In the genomic region with DNA sequence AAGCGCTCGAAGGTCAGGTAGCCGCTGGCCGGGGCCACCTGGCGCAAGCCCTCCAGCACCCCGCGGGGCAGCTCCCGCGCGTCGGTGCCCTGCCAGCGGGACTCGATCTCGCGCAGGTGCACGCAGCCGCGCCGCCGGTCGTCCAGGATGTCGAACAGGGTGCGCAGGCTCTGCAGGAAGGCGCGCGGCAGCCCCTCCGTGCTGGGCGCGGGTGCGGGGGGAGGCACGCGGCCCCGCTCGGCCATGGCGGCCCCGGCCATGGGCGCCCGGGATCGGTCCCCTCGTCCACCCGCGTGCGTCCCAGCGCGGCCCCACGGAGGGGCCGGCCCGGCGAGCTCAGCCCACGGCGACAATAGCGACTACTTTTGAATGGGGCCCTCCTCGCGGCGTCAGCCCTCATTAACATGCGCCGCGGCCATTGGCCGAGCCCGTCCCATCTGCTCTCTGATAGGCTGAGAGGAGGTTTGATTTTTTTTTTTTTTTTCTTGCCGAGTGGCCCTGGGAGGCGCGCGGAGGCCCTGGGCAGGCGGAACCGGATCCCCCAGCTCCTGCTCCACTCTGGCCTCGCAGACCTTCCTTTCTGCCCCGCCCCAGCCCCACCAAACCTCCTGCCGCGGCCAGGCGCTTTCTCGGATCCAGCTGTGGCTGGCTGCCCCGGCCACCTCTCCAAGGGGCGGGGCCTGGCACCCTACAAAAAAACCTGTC, we compare ENCODE assay signal across 1 cellular context.
TF ChIP-seq lines count a peak whose summit lies in the region.

A gene with protein sequence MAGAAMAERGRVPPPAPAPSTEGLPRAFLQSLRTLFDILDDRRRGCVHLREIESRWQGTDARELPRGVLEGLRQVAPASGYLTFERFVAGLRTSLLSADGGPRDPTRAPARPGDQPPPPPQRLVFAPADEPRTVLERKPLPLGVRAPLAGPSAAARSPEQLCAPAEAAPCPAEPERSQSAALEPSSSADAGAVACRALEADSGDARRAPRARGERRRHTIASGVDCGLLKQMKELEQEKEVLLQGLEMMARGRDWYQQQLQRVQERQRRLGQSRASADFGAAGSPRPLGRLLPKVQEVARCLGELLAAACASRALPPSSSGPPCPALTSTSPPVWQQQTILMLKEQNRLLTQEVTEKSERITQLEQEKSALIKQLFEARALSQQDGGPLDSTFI (minus strand): TSS at position 357 of the 705 bp plus-strand sequence. CDS start 97 bp downstream, at position 260.

TF ChIP-seq in HepG2, 621 proteins besides CTCF, POLR2A, EP300 and RAD21 (continues in another document):
- no peak for TF ChIP-seq ZNF383 (CRISPR knock-in tag; IDR thresholded peaks at IDR 0.05; ENCODE audit: borderline replicate concordance)
- TF ChIP-seq ZNF496 (CRISPR knock-in tag; IDR thresholded peaks at IDR 0.05; ENCODE audit: insufficient replicate concordance) = no peak
- no peak; the same call in 1 of the 2 replicates for TF ChIP-seq ZNF891 (CRISPR knock-in tag; IDR thresholded peaks at IDR 0.05)
- no peak for TF ChIP-seq TOE1 (CRISPR knock-in tag; IDR thresholded peaks at IDR 0.05)
- no peak for TF ChIP-seq CHD2 (IDR thresholded peaks at IDR 0.05; ENCODE audit: low read depth, low read length)
- TF ChIP-seq, protein P1, sequence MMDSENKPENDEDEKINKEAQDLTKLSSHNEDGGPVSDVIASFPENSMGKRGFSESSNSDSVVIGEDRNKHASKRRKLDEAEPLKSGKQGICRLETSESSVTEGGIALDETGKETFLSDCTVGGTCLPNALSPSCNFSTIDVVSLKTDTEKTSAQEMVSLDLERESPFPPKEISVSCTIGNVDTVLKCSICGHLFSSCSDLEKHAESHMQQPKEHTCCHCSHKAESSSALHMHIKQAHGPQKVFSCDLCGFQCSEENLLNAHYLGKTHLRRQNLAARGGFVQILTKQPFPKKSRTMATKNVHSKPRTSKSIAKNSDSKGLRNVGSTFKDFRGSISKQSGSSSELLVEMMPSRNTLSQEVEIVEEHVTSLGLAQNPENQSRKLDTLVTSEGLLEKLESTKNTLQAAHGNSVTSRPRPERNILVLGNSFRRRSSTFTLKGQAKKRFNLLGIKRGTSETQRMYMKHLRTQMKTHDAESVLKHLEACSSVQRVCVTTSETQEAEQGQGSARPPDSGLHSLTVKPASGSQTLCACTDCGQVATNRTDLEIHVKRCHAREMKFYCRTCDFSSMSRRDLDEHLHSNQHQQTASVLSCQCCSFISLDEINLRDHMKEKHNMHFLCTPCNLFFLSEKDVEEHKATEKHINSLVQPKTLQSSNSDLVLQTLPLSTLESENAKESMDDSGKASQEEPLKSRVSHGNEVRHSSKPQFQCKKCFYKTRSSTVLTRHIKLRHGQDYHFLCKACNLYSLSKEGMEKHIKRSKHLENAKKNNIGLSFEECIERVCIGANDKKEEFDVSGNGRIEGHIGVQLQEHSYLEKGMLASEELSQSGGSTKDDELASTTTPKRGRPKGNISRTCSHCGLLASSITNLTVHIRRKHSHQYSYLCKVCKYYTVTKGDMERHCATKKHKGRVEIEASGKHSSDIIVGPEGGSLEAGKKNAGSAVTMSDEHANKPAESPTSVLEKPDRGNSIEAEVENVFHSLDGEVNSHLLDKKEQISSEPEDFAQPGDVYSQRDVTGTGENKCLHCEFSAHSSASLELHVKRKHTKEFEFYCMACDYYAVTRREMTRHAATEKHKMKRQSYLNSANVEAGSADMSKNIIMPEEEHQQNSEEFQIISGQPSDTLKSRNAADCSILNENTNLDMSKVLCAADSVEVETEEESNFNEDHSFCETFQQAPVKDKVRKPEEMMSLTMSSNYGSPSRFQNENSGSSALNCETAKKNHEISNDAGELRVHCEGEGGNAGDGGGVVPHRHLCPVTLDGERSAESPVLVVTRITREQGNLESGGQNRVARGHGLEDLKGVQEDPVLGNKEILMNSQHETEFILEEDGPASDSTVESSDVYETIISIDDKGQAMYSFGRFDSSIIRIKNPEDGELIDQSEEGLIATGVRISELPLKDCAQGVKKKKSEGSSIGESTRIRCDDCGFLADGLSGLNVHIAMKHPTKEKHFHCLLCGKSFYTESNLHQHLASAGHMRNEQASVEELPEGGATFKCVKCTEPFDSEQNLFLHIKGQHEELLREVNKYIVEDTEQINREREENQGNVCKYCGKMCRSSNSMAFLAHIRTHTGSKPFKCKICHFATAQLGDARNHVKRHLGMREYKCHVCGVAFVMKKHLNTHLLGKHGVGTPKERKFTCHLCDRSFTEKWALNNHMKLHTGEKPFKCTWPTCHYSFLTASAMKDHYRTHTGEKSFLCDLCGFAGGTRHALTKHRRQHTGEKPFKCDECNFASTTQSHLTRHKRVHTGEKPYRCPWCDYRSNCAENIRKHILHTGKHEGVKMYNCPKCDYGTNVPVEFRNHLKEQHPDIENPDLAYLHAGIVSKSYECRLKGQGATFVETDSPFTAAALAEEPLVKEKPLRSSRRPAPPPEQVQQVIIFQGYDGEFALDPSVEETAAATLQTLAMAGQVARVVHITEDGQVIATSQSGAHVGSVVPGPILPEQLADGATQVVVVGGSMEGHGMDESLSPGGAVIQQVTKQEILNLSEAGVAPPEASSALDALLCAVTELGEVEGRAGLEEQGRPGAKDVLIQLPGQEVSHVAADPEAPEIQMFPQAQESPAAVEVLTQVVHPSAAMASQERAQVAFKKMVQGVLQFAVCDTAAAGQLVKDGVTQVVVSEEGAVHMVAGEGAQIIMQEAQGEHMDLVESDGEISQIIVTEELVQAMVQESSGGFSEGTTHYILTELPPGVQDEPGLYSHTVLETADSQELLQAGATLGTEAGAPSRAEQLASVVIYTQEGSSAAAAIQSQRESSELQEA (CRISPR knock-in tag; IDR thresholded peaks at IDR 0.05; ENCODE audit: not compliant biosample characterization) = no peak
- TF ChIP-seq, protein P2, sequence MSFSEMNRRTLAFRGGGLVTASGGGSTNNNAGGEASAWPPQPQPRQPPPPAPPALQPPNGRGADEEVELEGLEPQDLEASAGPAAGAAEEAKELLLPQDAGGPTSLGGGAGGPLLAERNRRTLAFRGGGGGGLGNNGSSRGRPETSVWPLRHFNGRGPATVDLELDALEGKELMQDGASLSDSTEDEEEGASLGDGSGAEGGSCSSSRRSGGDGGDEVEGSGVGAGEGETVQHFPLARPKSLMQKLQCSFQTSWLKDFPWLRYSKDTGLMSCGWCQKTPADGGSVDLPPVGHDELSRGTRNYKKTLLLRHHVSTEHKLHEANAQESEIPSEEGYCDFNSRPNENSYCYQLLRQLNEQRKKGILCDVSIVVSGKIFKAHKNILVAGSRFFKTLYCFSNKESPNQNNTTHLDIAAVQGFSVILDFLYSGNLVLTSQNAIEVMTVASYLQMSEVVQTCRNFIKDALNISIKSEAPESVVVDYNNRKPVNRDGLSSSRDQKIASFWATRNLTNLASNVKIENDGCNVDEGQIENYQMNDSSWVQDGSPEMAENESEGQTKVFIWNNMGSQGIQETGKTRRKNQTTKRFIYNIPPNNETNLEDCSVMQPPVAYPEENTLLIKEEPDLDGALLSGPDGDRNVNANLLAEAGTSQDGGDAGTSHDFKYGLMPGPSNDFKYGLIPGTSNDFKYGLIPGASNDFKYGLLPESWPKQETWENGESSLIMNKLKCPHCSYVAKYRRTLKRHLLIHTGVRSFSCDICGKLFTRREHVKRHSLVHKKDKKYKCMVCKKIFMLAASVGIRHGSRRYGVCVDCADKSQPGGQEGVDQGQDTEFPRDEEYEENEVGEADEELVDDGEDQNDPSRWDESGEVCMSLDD (CRISPR knock-in tag; IDR thresholded peaks at IDR 0.05; ENCODE audit: borderline replicate concordance) = no peak; the same call in 1 of the 2 replicates
- TF ChIP-seq HOXA9 (CRISPR knock-in tag; IDR thresholded peaks at IDR 0.05; ENCODE audit: borderline replicate concordance) = no peak
- no peak for TF ChIP-seq RCOR2 (CRISPR knock-in tag; IDR thresholded peaks at IDR 0.05)
- TF ChIP-seq ZNF552 (CRISPR knock-in tag; IDR thresholded peaks at IDR 0.05; ENCODE audit: borderline replicate concordance) = no peak
- TF ChIP-seq, protein P3, sequence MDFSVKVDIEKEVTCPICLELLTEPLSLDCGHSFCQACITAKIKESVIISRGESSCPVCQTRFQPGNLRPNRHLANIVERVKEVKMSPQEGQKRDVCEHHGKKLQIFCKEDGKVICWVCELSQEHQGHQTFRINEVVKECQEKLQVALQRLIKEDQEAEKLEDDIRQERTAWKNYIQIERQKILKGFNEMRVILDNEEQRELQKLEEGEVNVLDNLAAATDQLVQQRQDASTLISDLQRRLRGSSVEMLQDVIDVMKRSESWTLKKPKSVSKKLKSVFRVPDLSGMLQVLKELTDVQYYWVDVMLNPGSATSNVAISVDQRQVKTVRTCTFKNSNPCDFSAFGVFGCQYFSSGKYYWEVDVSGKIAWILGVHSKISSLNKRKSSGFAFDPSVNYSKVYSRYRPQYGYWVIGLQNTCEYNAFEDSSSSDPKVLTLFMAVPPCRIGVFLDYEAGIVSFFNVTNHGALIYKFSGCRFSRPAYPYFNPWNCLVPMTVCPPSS (IDR thresholded peaks at IDR 0.05) = no peak
- no peak for TF ChIP-seq ZNF570 (CRISPR knock-in tag; IDR thresholded peaks at IDR 0.05; ENCODE audit: borderline replicate concordance)
- TF ChIP-seq, protein P4, sequence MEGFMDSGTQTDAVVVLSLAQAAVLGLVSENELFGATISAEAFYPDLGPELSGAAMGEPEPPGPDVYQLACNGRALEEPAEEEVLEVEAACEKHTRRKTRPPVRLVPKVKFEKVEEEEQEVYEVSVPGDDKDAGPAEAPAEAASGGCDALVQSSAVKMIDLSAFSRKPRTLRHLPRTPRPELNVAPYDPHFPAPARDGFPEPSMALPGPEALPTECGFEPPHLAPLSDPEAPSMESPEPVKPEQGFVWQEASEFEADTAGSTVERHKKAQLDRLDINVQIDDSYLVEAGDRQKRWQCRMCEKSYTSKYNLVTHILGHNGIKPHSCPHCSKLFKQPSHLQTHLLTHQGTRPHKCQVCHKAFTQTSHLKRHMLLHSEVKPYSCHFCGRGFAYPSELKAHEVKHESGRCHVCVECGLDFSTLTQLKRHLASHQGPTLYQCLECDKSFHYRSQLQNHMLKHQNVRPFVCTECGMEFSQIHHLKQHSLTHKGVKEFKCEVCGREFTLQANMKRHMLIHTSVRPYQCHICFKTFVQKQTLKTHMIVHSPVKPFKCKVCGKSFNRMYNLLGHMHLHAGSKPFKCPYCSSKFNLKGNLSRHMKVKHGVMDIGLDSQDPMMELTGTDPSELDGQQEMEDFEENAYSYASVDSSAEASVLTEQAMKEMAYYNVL (CRISPR knock-in tag; IDR thresholded peaks at IDR 0.05; ENCODE audit: borderline replicate concordance) = no peak
- TF ChIP-seq ZFP62 (CRISPR knock-in tag; IDR thresholded peaks at IDR 0.05) = no peak
- no peak for TF ChIP-seq ZNF138 (CRISPR knock-in tag; IDR thresholded peaks at IDR 0.05; ENCODE audit: low read depth)
- no peak for TF ChIP-seq FOXP1 (IDR thresholded peaks at IDR 0.05)
- TF ChIP-seq FOXP1 (CRISPR knock-in tag; IDR thresholded peaks at IDR 0.05) = no peak
- TF ChIP-seq, protein P5, sequence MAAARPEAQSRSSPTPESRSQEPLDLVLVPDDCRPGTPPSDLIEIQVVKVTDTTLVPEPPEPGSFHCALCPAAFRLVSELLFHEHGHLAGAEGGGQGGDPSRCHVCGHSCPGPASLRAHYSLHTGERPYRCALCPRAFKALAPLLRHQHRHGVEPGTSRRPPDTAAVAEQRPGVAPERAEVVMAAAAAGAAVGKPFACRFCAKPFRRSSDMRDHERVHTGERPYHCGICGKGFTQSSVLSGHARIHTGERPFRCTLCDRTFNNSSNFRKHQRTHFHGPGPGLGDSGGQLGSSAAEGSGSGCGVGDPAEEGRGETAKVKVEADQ (CRISPR knock-in tag; IDR thresholded peaks at IDR 0.05; ENCODE audit: borderline replicate concordance) = no peak
- TF ChIP-seq, protein P6, sequence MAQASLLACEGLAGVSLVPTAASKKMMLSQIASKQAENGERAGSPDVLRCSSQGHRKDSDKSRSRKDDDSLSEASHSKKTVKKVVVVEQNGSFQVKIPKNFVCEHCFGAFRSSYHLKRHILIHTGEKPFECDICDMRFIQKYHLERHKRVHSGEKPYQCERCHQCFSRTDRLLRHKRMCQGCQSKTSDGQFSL (CRISPR knock-in tag; IDR thresholded peaks at IDR 0.05) = no peak
- no peak for TF ChIP-seq PHF5A (CRISPR knock-in tag; IDR thresholded peaks at IDR 0.05; ENCODE audit: low read depth, unreplicated experiment)
- TF ChIP-seq KLF16 (CRISPR knock-in tag; IDR thresholded peaks at IDR 0.05) = 0 out of 4 replicates have a peak, but pooled peaks of 1 of the 2 experiments have one; percentile 19
- TF ChIP-seq MYNN (CRISPR knock-in tag; IDR thresholded peaks at IDR 0.05; ENCODE audit: low read depth) = no peak
- TF ChIP-seq, protein P7, sequence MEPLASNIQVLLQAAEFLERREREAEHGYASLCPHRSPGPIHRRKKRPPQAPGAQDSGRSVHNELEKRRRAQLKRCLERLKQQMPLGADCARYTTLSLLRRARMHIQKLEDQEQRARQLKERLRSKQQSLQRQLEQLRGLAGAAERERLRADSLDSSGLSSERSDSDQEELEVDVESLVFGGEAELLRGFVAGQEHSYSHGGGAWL (CRISPR knock-in tag; IDR thresholded peaks at IDR 0.05) = peak; percentile 42; the same call in 1 of the 2 replicates
